Comparison of ENCODE assay signal across 1 cellular context in genomic region chr3:31125413-31126020, GRCh38.
TF ChIP-seq lines count a peak whose summit lies in the region.

No MANE protein-coding gene starts in this region.

TF ChIP-seq in WTC11, 78 proteins besides CTCF, POLR2A, EP300 and RAD21:
- no peak for TF ChIP-seq ZNF416 (CRISPR knock-in tag; IDR thresholded peaks at IDR 0.05)
- no peak for TF ChIP-seq ZNF396 (CRISPR knock-in tag; IDR thresholded peaks at IDR 0.05; ENCODE audit: borderline replicate concordance)
